Comparison of ENCODE assay signal across 1 cellular context in the genomic region with DNA sequence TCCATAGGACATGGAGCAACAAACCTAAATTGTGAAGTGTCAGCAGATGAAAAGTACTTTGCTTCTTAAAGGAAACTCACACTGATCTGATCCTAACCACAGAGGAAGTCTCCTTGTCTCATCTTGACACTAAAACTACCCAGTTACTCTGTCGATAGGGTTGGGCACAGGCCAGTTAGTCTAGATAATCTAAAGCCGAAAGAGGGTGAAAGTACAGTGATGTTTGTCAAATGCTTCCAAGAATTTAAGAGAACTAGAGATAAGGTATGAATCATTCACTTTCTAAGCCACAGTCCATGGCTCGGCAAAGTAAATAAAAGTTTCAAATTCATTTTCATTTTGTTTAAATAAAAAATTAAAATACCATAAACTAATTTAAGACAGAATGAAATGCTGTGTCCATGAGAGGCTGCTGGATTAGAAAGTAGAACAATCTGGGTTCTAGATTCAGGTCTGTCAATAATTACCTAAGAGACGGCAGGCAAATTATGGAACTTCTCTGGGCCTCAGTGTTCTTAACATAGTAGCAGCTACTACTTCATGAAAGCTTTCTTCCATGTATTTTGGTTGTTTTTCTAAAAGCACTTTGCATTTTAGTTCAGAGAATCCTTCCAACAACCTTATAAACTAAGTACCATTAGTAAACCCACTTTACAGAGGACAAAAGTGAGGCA.
TF ChIP-seq lines count a peak whose summit lies in the region.

No MANE protein-coding gene starts in this region.

TF ChIP-seq in GM23338, 12 proteins besides CTCF, POLR2A, EP300 and RAD21:
- TF ChIP-seq, protein P1, sequence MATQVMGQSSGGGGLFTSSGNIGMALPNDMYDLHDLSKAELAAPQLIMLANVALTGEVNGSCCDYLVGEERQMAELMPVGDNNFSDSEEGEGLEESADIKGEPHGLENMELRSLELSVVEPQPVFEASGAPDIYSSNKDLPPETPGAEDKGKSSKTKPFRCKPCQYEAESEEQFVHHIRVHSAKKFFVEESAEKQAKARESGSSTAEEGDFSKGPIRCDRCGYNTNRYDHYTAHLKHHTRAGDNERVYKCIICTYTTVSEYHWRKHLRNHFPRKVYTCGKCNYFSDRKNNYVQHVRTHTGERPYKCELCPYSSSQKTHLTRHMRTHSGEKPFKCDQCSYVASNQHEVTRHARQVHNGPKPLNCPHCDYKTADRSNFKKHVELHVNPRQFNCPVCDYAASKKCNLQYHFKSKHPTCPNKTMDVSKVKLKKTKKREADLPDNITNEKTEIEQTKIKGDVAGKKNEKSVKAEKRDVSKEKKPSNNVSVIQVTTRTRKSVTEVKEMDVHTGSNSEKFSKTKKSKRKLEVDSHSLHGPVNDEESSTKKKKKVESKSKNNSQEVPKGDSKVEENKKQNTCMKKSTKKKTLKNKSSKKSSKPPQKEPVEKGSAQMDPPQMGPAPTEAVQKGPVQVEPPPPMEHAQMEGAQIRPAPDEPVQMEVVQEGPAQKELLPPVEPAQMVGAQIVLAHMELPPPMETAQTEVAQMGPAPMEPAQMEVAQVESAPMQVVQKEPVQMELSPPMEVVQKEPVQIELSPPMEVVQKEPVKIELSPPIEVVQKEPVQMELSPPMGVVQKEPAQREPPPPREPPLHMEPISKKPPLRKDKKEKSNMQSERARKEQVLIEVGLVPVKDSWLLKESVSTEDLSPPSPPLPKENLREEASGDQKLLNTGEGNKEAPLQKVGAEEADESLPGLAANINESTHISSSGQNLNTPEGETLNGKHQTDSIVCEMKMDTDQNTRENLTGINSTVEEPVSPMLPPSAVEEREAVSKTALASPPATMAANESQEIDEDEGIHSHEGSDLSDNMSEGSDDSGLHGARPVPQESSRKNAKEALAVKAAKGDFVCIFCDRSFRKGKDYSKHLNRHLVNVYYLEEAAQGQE (IDR thresholded peaks at IDR 0.05; ENCODE audit: unreplicated experiment) = no peak
- TF ChIP-seq CREB1 (CRISPR knock-in tag; IDR thresholded peaks at IDR 0.05; ENCODE audit: low read depth) (no peak), NANOG (IDR thresholded peaks at IDR 0.05; ENCODE audit: borderline replicate concordance) (no peak), EZH2phosphoT487 (IDR thresholded peaks at IDR 0.05; ENCODE audit: unreplicated experiment) (no peak)
- TF ChIP-seq, protein P2, sequence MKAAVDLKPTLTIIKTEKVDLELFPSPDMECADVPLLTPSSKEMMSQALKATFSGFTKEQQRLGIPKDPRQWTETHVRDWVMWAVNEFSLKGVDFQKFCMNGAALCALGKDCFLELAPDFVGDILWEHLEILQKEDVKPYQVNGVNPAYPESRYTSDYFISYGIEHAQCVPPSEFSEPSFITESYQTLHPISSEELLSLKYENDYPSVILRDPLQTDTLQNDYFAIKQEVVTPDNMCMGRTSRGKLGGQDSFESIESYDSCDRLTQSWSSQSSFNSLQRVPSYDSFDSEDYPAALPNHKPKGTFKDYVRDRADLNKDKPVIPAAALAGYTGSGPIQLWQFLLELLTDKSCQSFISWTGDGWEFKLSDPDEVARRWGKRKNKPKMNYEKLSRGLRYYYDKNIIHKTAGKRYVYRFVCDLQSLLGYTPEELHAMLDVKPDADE (IDR thresholded peaks at IDR 0.05) = no peak
